In genomic region chr10:71548494-71548846, GRCh38 we compare ENCODE assay signal across 8 cellular contexts.
A peak's percentile ranks its signal among the peaks of the same experiment; 100 is the strongest.
DNase-seq lines count a peak whose midpoint lies in the region; ATAC-seq and TF ChIP-seq lines count a peak whose summit lies in the region.

No MANE protein-coding gene starts in this region.

- H4K20me1 ChIP-seq in KMS-11 (ENCODE audit: insufficient read depth), result no peaks in the 10 kb centered on the region

- H3K36me3 ChIP-seq in KMS-11 (ENCODE audit: insufficient read depth) (no peaks in the 10 kb centered on the region), lower lobe of right lung (no peaks in the 10 kb centered on the region), colonic mucosa (no peaks in the 10 kb centered on the region)

- TF ChIP-seq CTCF in KMS-11 (conservative IDR thresholded peaks at IDR 0.05; ENCODE audit: low read depth, low read length) (peak; percentile 56), lower lobe of right lung (IDR thresholded peaks at IDR 0.05) (peak; percentile 27), colonic mucosa (IDR thresholded peaks at IDR 0.05) (no peak)

- H3K27me3 ChIP-seq in KMS-11 (ENCODE audit: insufficient read depth, low read depth) (peaks cover 84% of the 10 kb centered on the region), lower lobe of right lung (ENCODE audit: low read depth) (no peaks in the 10 kb centered on the region), colonic mucosa (no peaks in the 10 kb centered on the region)

- no peaks in the 10 kb centered on the region for H3K79me2 ChIP-seq in KMS-11 (ENCODE audit: insufficient read depth, low read depth)

- POLR2A ChIA-PET in activated naive CD8-positive, alpha-beta T cell treated with anti-CD3 and anti-CD28 coated beads, Interleukin-2, amount 10 ng/mL, durations not matched to agents 7 days and 5 days (lab: Charles Lee), result no interaction called here

- H3K4me1 Mint-ChIP-seq in activated naive CD8-positive, alpha-beta T cell treated with anti-CD3 and anti-CD28 coated beads, Interleukin-2, amount 10 ng/mL, durations not matched to agents 7 days and 5 days, result no peaks in the 10 kb centered on the region

- no peaks in the 10 kb centered on the region for H3K36me3 Mint-ChIP-seq in activated naive CD8-positive, alpha-beta T cell treated with anti-CD3 and anti-CD28 coated beads, Interleukin-2, amount 10 ng/mL, durations not matched to agents 7 days and 5 days

- H3K4me1 ChIP-seq in KMS-11 (ENCODE audit: low read depth, poor library complexity, severe bottlenecking) (no peaks in the 10 kb centered on the region), lower lobe of right lung (no peaks in the 10 kb centered on the region), colonic mucosa (no peaks in the 10 kb centered on the region)

- peak; percentile 20 for DNase-seq in Daoy (ENCODE audit: low read depth)
- DNase-seq in activated naive CD8-positive, alpha-beta T cell treated with anti-CD3 and anti-CD28 coated beads, Interleukin-2, amount 10 ng/mL, durations not matched to agents 7 days and 5 days, result no peak
- DNase-seq in lower lobe of right lung, result no peak
- DNase-seq in COLO668 (lab: John Stamatoyannopoulos, UW; ENCODE audit: unreplicated experiment), result no peak
- DNase-seq in NCI-H1417 treated with DMSO at 0.1 percent for 48 hours (lab: John Stamatoyannopoulos, UW), result no peak
- no peak for DNase-seq in retina
- no peak for DNase-seq in colonic mucosa

- peaks cover 4% of the 10 kb centered on the region for H3K27me3 Mint-ChIP-seq in activated naive CD8-positive, alpha-beta T cell treated with anti-CD3 and anti-CD28 coated beads, Interleukin-2, amount 10 ng/mL, durations not matched to agents 7 days and 5 days

- H3K27ac ChIP-seq in KMS-11 (no peak overlapping the region), lower lobe of right lung (no peak overlapping the region), colonic mucosa (no peak overlapping the region)

- no peak overlapping the region for H3K4me3 Mint-ChIP-seq in activated naive CD8-positive, alpha-beta T cell treated with anti-CD3 and anti-CD28 coated beads, Interleukin-2, amount 10 ng/mL, durations not matched to agents 7 days and 5 days

- ATAC-seq in activated naive CD8-positive, alpha-beta T cell treated with anti-CD3 and anti-CD28 coated beads, Interleukin-2, amount 10 ng/mL, durations not matched to agents 7 days and 5 days (ENCODE audit: low read depth), result peak; percentile 69
- ATAC-seq in lower lobe of right lung, result peak; percentile 39 to 49

- H3K9me3 ChIP-seq in lower lobe of right lung, result no peaks in the 10 kb centered on the region
- no peaks in the 10 kb centered on the region for H3K9me3 ChIP-seq in colonic mucosa

- H3K27ac Mint-ChIP-seq in activated naive CD8-positive, alpha-beta T cell treated with anti-CD3 and anti-CD28 coated beads, Interleukin-2, amount 10 ng/mL, durations not matched to agents 7 days and 5 days, result no peak overlapping the region

- intact Hi-C loops in lower lobe of right lung (cut with DNase I), result no loop called here
- intact Hi-C loops in colonic mucosa (cut with DNase I), result no loop called here

- no peak overlapping the region for H2AFZ ChIP-seq in KMS-11 (ENCODE audit: low read depth)

- H3K9me3 Mint-ChIP-seq in activated naive CD8-positive, alpha-beta T cell treated with anti-CD3 and anti-CD28 coated beads, Interleukin-2, amount 10 ng/mL, durations not matched to agents 7 days and 5 days, result no peaks in the 10 kb centered on the region

- H3K4me2 ChIP-seq in KMS-11, result no peak overlapping the region

- H3K9ac ChIP-seq in KMS-11 (no peak overlapping the region), colonic mucosa (ENCODE audit: low read depth in 2 of 2, low read length in 2 of 2) (no peak overlapping the region)

- H3K4me3 ChIP-seq in KMS-11 (IDR thresholded peaks at IDR 0.05; ENCODE audit: insufficient read depth, low read depth, low read length) (no peak overlapping the region), lower lobe of right lung (no peak overlapping the region), colonic mucosa (no peak overlapping the region)
